In the genomic region with DNA sequence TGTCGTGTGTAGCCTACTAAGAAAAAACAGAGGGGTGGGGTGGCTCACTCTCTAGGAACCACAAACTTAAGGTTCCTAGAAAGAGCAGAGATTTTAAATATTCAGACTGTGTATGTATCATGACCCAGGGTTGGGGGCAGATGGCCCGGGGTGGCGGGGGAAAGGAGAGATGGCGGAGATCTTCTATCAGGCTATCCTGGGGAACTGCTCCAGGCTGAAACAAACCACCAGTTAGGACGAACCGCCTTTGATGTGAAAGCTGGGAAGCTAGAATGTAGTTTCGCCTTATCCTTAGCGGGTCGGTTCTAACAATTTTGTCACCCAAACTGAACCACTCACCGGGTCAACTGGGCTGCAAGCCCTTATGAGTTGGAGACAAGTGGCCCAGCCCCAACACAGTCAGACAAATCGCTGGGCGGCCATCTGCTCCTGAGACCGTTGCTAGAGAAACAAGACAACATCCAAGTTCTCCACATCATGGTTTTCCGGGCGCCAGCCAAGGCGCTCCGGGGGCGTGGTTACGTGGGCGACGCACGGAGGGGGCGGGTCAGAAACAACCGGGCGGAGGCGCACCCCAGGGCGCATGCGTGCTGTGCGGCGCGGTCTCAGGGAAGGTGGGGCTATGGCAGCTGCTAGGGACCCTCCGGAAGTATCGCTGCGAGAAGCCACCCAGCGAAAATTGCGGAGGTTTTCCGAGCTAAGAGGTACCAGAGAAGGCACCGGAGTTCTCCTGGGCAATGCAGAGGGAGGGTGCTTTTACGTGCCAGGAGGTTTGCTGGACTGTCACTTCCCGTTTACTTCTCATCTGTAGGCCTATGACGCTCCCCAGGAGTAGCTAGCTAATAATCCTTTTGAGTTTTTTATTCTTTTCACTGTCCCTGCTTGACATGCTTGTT, we compare ENCODE assay signal across 1 cellular context.
A peak's percentile ranks its signal among the peaks of the same experiment; 100 is the strongest.
TF ChIP-seq lines count a peak whose summit lies in the region.

Gene FPGT (plus strand): TSS at position 586 of the 896 bp plus-strand sequence. CDS start 37 bp downstream, at position 623.
A gene with protein sequence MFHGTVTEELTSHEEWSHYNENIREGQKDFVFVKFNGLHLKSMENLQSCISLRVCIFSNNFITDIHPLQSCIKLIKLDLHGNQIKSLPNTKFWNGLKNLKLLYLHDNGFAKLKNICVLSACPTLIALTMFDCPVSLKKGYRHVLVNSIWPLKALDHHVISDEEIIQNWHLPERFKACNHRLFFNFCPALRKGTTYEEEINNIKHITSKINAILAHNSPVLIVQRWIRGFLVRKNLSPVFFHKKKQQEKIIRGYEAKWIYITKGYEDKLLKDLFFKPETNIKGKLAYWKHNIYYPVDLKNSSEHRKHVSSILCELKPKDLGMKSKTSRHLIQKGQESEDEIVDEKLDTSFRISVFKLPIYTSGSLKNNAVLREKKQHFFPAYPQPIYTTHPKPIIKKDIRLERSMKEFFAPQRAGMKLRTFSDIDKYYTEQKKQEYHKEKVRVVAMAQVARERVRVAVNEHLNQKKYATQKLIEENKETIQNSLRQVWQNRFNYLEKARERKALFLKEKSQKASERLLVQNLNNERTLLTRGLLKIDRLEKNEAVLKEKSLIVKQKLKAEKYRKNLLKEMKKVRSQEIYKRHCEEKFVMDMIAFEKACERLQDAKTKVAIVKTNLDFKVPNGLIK (minus strand): TSS at position 520 of the 896 bp plus-strand sequence. CDS start 14,492 bp downstream, outside the sequence.

TF ChIP-seq in liver, 16 proteins besides CTCF, POLR2A, EP300 and RAD21 (continued from another document):
- TF ChIP-seq MAX (IDR thresholded peaks at IDR 0.05) (no peak), YY1 (IDR thresholded peaks at IDR 0.05) (peak; percentile 92), NR2F2 (IDR thresholded peaks at IDR 0.05) (peak; percentile 23), RXRA (IDR thresholded peaks at IDR 0.05) (no peak), ZBTB33 (IDR thresholded peaks at IDR 0.05) (peak; percentile 37), EGR1 (IDR thresholded peaks at IDR 0.05; ENCODE audit: low read depth in 2 of 2) (peak; percentile 97 to 98), SP1 (IDR thresholded peaks at IDR 0.05) (peak; percentile 48), FOXA1 (IDR thresholded peaks at IDR 0.05) (no peak), GABPA (IDR thresholded peaks at IDR 0.05 in 1 of 2, conservative IDR thresholded peaks at IDR 0.05 in 1 of 2) (peak in 1 of 2 donors; percentile 70), HNF4G (IDR thresholded peaks at IDR 0.05) (no peak)
- TF ChIP-seq, protein P1, sequence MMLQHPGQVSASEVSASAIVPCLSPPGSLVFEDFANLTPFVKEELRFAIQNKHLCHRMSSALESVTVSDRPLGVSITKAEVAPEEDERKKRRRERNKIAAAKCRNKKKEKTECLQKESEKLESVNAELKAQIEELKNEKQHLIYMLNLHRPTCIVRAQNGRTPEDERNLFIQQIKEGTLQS (IDR thresholded peaks at IDR 0.05), result no peak
